18 cellular contexts compared by ENCODE assay signal in genomic region chr3:191362524-191363090, GRCh38. TPM values are rescaled to one million over a fixed set of nuclear protein-coding genes. Genes with fewer than 3 reads are reported as not detected.
"Had no signal": no experiment of that assay in that cellular context is flagged by ENCODE, and none has a peak within 500 bp of the region (broad histone marks: within the 10 kb centered on the region; RNA-seq: fewer than 3 reads in every experiment).

No MANE protein-coding gene starts in this region.

- H2AFZ ChIP-seq: parathyroid adenoma had no signal

- DNase-seq: activated CD4-positive, alpha-beta T cell treated with anti-CD3 and anti-CD28 coated beads for 1 hour; activated CD4-positive, alpha-beta T cell treated with anti-CD3 and anti-CD28 coated beads, Interleukin-2, amount 50 U/mL, for 4 hours; activated naive CD4-positive, alpha-beta T cell treated with anti-CD3 and anti-CD28 coated beads for 36 hours; activated naive CD8-positive, alpha-beta T cell treated with anti-CD3 and anti-CD28 coated beads, Interleukin-2, amount 50 U/mL, for 24 hours; activated T-cell treated with anti-CD3 and anti-CD28 coated beads for 4 hours; gastrocnemius medialis; heart left ventricle; naive B cell; stimulated activated CD4-positive, alpha-beta T cell treated with anti-CD3 and anti-CD28 coated beads, Interleukin-12 subunit alpha, Interleukin-12 subunit beta, amount 100 ng/mL, for 4 hours; stimulated activated naive CD4-positive, alpha-beta T cell; T1000; tibial artery; uterus had no signal

- H3K4me3 ChIP-seq: ascending aorta, gastrocnemius medialis, heart left ventricle, lung, tibial artery, uterus had no signal

- H3K9me3 ChIP-seq: ascending aorta, gastrocnemius medialis, heart left ventricle, tibial artery, uterus had no signal

- FAIRE-seq: islet of Langerhans had no signal

- H3K9ac ChIP-seq: parathyroid adenoma had no signal

- H3K27ac ChIP-seq: ascending aorta, gastrocnemius medialis, heart left ventricle, parathyroid adenoma, tibial artery, uterus had no signal

- H3K79me2 ChIP-seq: parathyroid adenoma had no signal

- H3K27me3 ChIP-seq: ascending aorta, gastrocnemius medialis, heart left ventricle, tibial artery, uterus had no signal

- ATAC-seq: activated naive CD8-positive, alpha-beta T cell treated with anti-CD3 and anti-CD28 coated beads, Interleukin-2, amount 50 U/mL, for 24 hours; gastrocnemius medialis; heart left ventricle had no signal

- H3K4me1 ChIP-seq: gastrocnemius medialis, parathyroid adenoma, uterus had no signal

- H3K36me3 ChIP-seq: uterus had no signal

RNA-seq across cellular contexts. Expression of gene UTS2B, which starts 32.3 kb away (rescaled TPM):
- total RNA-seq: activated naive CD4-positive, alpha-beta T cell treated with anti-CD3 and anti-CD28 coated beads for 36 hours; dermis microvascular lymphatic vessel endothelial cell; gastrocnemius medialis had no signal
